ENCODE assay signal across 25 cellular contexts in the genomic region with DNA sequence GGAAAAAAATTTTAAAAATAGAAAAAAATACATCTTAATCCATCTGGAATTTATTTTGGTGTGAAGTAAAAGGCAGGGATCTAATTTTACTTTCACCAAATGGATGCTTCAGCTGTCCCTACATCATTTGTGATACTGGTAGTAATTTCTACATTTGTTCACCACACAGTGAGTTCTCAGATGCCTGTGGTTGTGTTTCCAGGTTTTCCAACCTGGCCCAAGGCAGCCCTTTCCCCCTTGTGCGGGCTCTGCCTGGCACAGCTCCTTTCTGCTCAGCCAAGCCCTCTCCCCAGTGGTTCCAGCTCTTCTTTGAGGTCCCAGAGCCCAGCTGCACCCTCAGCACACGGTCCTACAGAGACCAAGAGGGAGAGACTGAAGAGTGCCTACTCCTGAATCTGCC. TPM values are rescaled to one million over a fixed set of nuclear protein-coding genes. Genes with fewer than 3 reads are reported as not detected.
DNase-seq lines count a peak whose midpoint lies in the region; ATAC-seq, FAIRE-seq and TF ChIP-seq lines count a peak whose summit lies in the region.
"Had no signal": no experiment of that assay in that cellular context is flagged by ENCODE, and none has a peak within 500 bp of the region (broad histone marks: within the 10 kb centered on the region; RNA-seq: fewer than 3 reads in every experiment).

No MANE protein-coding gene starts in this region.

- no peak overlapping the region for H3K9ac ChIP-seq in kidney (ENCODE audit: low read length in 2 of 2)

- H3K4me1 Mint-ChIP-seq in nephron progenitor cell, result peaks cover 91% of the 10 kb centered on the region

- TF ChIP-seq POLR2A in spleen (IDR thresholded peaks at IDR 0.05), result no peak

- no peaks in the 10 kb centered on the region for H3K9me3 Mint-ChIP-seq in nephron progenitor cell

- H3K27me3 Mint-ChIP-seq in nephron progenitor cell (ENCODE audit: low read depth, poor library complexity), result peaks cover 3% of the 10 kb centered on the region

- intact Hi-C loops in kidney (cut with DNase I) (no loop called here), spleen (cut with DNase I; ENCODE audit: low total_unique reads) (no loop called here), right cardiac atrium (cut with DNase I) (no loop called here)

- H3K4me1 ChIP-seq in kidney (ENCODE audit: control insufficient read depth in 1 of 2, insufficient read depth in 1 of 2, low read depth in 1 of 2, low read length in 2 of 2) (peaks cover 10 to 37% of the 10 kb centered on the region in 2 donors), spleen (peaks cover 27 to 100% (median 71%) of the 10 kb centered on the region in 6 donors), right cardiac atrium (ENCODE audit: control insufficient read depth, insufficient read depth, low read length) (peaks cover 11% of the 10 kb centered on the region)
- H3K4me1 ChIP-seq: SJSA1 had no signal

- no peaks in the 10 kb centered on the region for H3K27me3 ChIP-seq in WERI-Rb-1 (ENCODE audit: insufficient read depth, low read depth, severe bottlenecking)
- no peaks in the 10 kb centered on the region for H3K27me3 ChIP-seq in spleen (replicated peaks in 1 of 7)
- no peaks in the 10 kb centered on the region for H3K27me3 ChIP-seq in right cardiac atrium (ENCODE audit: control insufficient read depth, insufficient read depth)
- H3K27me3 ChIP-seq: MG63, SJSA1 had no signal

- H3K36me3 ChIP-seq in WERI-Rb-1 (peaks cover 14% of the 10 kb centered on the region), kidney (ENCODE audit: control insufficient read depth in 1 of 2, insufficient read depth in 2 of 2, low read length in 2 of 2) (no peaks in the 10 kb centered on the region), spleen (peaks cover 0 to 11% (median 0%) of the 10 kb centered on the region in 6 donors)
- H3K36me3 ChIP-seq: MG63, SJSA1 had no signal

- peak overlapping the region; percentile 95 for H3K27ac Mint-ChIP-seq in nephron progenitor cell

- H3K9me3 ChIP-seq in WERI-Rb-1 (ENCODE audit: severe bottlenecking), result no peaks in the 10 kb centered on the region
- no peaks in the 10 kb centered on the region for H3K9me3 ChIP-seq in kidney (ENCODE audit: control insufficient read depth in 1 of 2, low read length in 2 of 2)
- no peaks in the 10 kb centered on the region for H3K9me3 ChIP-seq in spleen
- no peaks in the 10 kb centered on the region for H3K9me3 ChIP-seq in right cardiac atrium (ENCODE audit: control insufficient read depth, low read length)
- H3K9me3 ChIP-seq: MG63, SJSA1 had no signal

- ATAC-seq in HG03175 (IDR thresholded peaks at IDR 0.05; ENCODE audit: unreplicated experiment) (no peak), right cardiac atrium (no peak), HG02763 (IDR thresholded peaks at IDR 0.05; ENCODE audit: unreplicated experiment) (no peak)
- ATAC-seq: K562 had no signal

- WGBS in spleen, 5 donors, result 74 to 86% (median 80%) methylated on average over 2 of the region's 2 CpGs
- 85% methylated on average over 2 of the region's 2 CpGs for WGBS in right cardiac atrium

- no peaks in the 10 kb centered on the region for H3K36me3 Mint-ChIP-seq in nephron progenitor cell (ENCODE audit: low read depth)

- no peak for DNase-seq in WERI-Rb-1
- peak; percentile 5 for DNase-seq in kidney
- no peak for DNase-seq in nephron progenitor cell
- peak; percentile 22 for DNase-seq in spleen
- no peak for DNase-seq in right cardiac atrium
- no peak for DNase-seq in NCI-H1417 treated with DMSO at 0.1 percent for 48 hours (lab: John Stamatoyannopoulos, UW)
- DNase-seq: 8988T, ACHN, DMS153, DND-41, MG63, NCI-H1105 treated with DMSO at 0.1 percent for 48 hours, NCI-H1694, NCI-H2081, NCI-H2227 treated with DMSO at 0.1 percent for 48 hours, NCI-H510A, Right ventricle myocardium superior, RPMI8226 had no signal

- no peak for FAIRE-seq in kidney (lab: Jason Lieb, UNC)
- FAIRE-seq: GM19239, H54, HTR-8/SVneo, K562 had no signal

- no peak for TF ChIP-seq CTCF in WERI-Rb-1 (IDR thresholded peaks at IDR 0.05; ENCODE audit: low read depth, low read length)
- TF ChIP-seq CTCF in kidney (IDR thresholded peaks at IDR 0.05; ENCODE audit: borderline replicate concordance, extremely low read depth, insufficient read depth), result no peak
- no peak for TF ChIP-seq CTCF in nephron progenitor cell (IDR thresholded peaks at IDR 0.05)
- TF ChIP-seq CTCF in spleen (IDR thresholded peaks at IDR 0.05 in 8 of 11, conservative IDR thresholded peaks at IDR 0.05 in 3 of 11), result no peak

- H3K27ac ChIP-seq in WERI-Rb-1, result peak overlapping the region; percentile 87
- H3K27ac ChIP-seq in kidney (ENCODE audit: low read depth in 2 of 2, low read length in 2 of 2), result no peak overlapping the region
- H3K27ac ChIP-seq in spleen, result peak overlapping the region in 5 of 8 donors; percentile 59 to 81 (median 72)
- no peak overlapping the region for H3K27ac ChIP-seq in right cardiac atrium (ENCODE audit: low read length)
- H3K27ac ChIP-seq: SJSA1 had no signal

- H3K4me3 ChIP-seq in WERI-Rb-1 (ENCODE audit: low read depth, low read length) (peak overlapping the region; percentile 25; the same call in 1 of the 2 replicates), kidney (ENCODE audit: low read length in 2 of 2) (no peak overlapping the region), spleen (no peak overlapping the region), right cardiac atrium (ENCODE audit: low read length) (no peak overlapping the region)
- H3K4me3 ChIP-seq: K562, MG63, SJSA1 had no signal

- no peak overlapping the region for H3K4me3 Mint-ChIP-seq in nephron progenitor cell

RNA-seq across cellular contexts. Expression of gene KLHL35, which starts 37.7 kb away (rescaled TPM):
- total RNA-seq in kidney (1.8 TPM), spleen (1 to 10 TPM in 6 of 7 donors, under 1 TPM in 1; 0.19 to 3.5 (median 1.8) TPM), right cardiac atrium (1 to 10 TPM in 1 of 4 donors, under 1 TPM in 3; 0.46 to 1.5 (median 0.67) TPM)
- polyA plus RNA-seq in kidney (ENCODE audit: insufficient read depth, low read depth, low replicate concordance) (0.26 TPM), spleen (1 to 10 TPM; 2.0 to 3.8 (median 2.8) TPM), right cardiac atrium (0.66 TPM)
- total RNA-seq: K562 had no signal
- polyA plus RNA-seq: K562 had no signal

RNA-seq across cellular contexts. Expression of gene GDPD5, which starts 55.1 kb away (rescaled TPM):
- total RNA-seq in kidney, result 11.4 TPM
- polyA plus RNA-seq in kidney (ENCODE audit: insufficient read depth, low read depth, low replicate concordance), result 3.9 TPM
- total RNA-seq in spleen, result 100 to 1,000 TPM in 6 of 7 donors, 10 to 100 TPM in 1; 97.0 to 273 (median 144) TPM
- 100 to 1,000 TPM in 2 of 3 donors, 10 to 100 TPM in 1; 44.6 to 248 (median 147) TPM for polyA plus RNA-seq in spleen
- total RNA-seq in right cardiac atrium, result 1 to 10 TPM; 5.3 to 8.2 (median 6.8) TPM
- 8.5 TPM for polyA plus RNA-seq in right cardiac atrium

Comparison
In these comparisons a context has a peak if more than half of its experiments do, and no peak if none do; other contexts are left out.
1. DNase-seq: peak in kidney (single experiment) and spleen (single experiment); none in WERI-Rb-1 (single experiment), nephron progenitor cell (single experiment), right cardiac atrium (0 of 3) and NCI-H1417 treated with DMSO at 0.1 percent for 48 hours (single experiment).
2. H3K27ac ChIP-seq: peak in WERI-Rb-1 (single experiment) and spleen (5 of 8); none in kidney (0 of 2) and right cardiac atrium (single experiment).